8 cellular contexts compared by ENCODE assay signal in the genomic region with DNA sequence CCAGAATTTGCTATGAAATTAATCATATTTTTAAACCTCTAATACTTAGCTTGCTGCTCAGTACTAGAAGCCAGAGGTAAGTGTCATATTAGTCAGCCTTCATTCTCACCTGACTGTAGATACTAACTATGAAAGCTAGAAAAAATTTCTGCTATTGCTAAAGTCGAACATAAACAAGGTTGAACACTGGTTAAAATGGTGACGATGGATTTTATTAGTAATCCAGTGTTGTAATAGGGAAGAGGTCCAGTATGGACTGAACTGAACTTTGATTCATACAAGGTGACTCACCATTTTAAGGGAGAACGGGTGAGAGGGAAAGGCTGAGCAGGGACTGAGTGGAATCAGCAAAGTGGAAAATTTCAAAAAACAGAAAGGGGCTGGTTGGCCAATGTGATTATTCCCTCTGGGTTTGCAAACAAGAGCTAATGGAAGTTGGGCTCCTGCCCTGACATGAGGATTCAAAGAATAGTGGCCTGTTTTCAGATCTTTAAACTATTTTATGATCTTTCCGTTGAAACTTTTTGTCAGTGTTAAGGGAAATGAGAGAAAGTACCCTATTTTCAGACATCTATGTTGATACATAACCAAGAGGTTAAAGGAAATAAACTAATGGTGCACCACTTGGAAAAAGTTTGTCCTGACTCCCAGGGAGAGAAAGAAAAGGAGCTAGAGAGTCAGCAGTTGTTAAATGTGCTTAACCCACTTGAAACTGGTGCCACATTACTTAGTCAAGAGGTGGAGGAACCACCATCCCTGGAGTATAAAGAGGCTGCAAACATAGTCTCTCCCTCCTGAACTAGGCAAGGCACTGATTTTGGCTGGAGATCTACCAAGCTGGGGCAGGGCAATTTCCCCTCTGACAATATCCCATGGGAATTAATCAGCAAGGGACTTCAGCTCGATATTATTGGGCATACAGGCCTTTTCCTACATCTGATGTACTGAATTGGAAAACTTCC. TPM values are rescaled to one million over a fixed set of nuclear protein-coding genes. Genes with fewer than 3 reads are reported as not detected.
DNase-seq lines count a peak whose midpoint lies in the region; ATAC-seq, FAIRE-seq and TF ChIP-seq lines count a peak whose summit lies in the region.

No MANE protein-coding gene starts in this region.

- POLR2A ChIA-PET in K562 (lab: Yijun Ruan, JAX) = interaction anchor here (1.2 kb wide), 1 partner anchor 8 kb away, joined by 3 read pairs; no protein-coding TSS in a partner anchor

- no peak overlapping the region for H3K4me2 ChIP-seq in K562 (ENCODE audit: insufficient read depth, low read length)

- no peaks in the 10 kb centered on the region for H3K79me2 ChIP-seq in K562 (ENCODE audit: control insufficient read depth, insufficient read depth, low read length)

- no peak for TF ChIP-seq RAD21 in K562 (CRISPR knock-in tag; conservative IDR thresholded peaks at IDR 0.05 in 1 of 2, IDR thresholded peaks at IDR 0.05 in 1 of 2)

- in situ Hi-C loops in K562 (cut with MboI) = no loop called here

- H3K4me1 ChIP-seq in K562 (replicated peaks in 1 of 2; ENCODE audit: control insufficient read depth in 2 of 2, insufficient read depth in 2 of 2, low read length in 2 of 2) (peaks cover 0 to 1% of the 10 kb centered on the region in 2 experiments; a peak in 2 of 5 replicates), right cardiac atrium (ENCODE audit: control insufficient read depth, insufficient read depth, low read length) (no peaks in the 10 kb centered on the region), stomach smooth muscle (ENCODE audit: control insufficient read depth, insufficient read depth, low read length) (peaks cover 29% of the 10 kb centered on the region)

- TF ChIP-seq CTCF in K562 (IDR thresholded peaks at IDR 0.05 in 2 of 3, conservative IDR thresholded peaks at IDR 0.05 in 1 of 3; ENCODE audit: insufficient read depth in 2 of 3, low read depth in 1 of 3, low read length in 3 of 3) = no peak

- peak; percentile 97 for DNase-seq in HCEC 1CT
- DNase-seq in K562 (ENCODE audit: extremely low read depth in 1 of 4, low spot score in 3 of 4) = no peak
- DNase-seq in right cardiac atrium = peak in 2 of 3 donors; percentile 47 to 53
- DNase-seq in retina = no peak
- DNase-seq in midbrain (lab: John Stamatoyannopoulos, UW) = no peak
- DNase-seq in NCI-H1092 treated with DMSO at 0.1 percent for 48 hours (lab: John Stamatoyannopoulos, UW) = no peak
- DNase-seq in NCI-H524 (lab: John Stamatoyannopoulos, UW) = no peak

- H3K27me3 ChIP-seq in K562 (ENCODE audit: control insufficient read depth in 2 of 2, insufficient read depth in 2 of 2, low read length in 2 of 2) (no peaks in the 10 kb centered on the region), right cardiac atrium (ENCODE audit: control insufficient read depth, insufficient read depth) (no peaks in the 10 kb centered on the region), stomach smooth muscle (ENCODE audit: control insufficient read depth in 1 of 2, insufficient read depth in 2 of 2, low read length in 2 of 2) (no peaks in the 10 kb centered on the region)

- ATAC-seq in K562 (no peak), right cardiac atrium (peak; percentile 87 to 94)

- no peak for TF ChIP-seq EP300 in K562 (IDR thresholded peaks at IDR 0.05; ENCODE audit: low read length)

- intact Hi-C loops in K562 (cut with micrococcal nuclease) = no loop called here
- intact Hi-C loops in right cardiac atrium (cut with DNase I) = loop anchor here in 1 of 4 donors (5.0 kb wide), 1 partner anchor 96 kb away; no protein-coding TSS in a partner anchor

- no peak for TF ChIP-seq POLR2A in K562 (conservative IDR thresholded peaks at IDR 0.05)

- H3K27ac ChIP-seq in K562 (ENCODE audit: extremely low read depth, low read depth, low read length) = no peak overlapping the region
- H3K27ac ChIP-seq in right cardiac atrium (ENCODE audit: low read length) = peak overlapping the region; percentile 95
- H3K27ac ChIP-seq in stomach smooth muscle (ENCODE audit: low read length) = peak overlapping the region; percentile 56

- H3K9ac ChIP-seq in K562 (ENCODE audit: insufficient read depth in 1 of 2, low read depth in 2 of 2, low read length in 2 of 2) = no peak overlapping the region
- no peak overlapping the region for H3K9ac ChIP-seq in stomach smooth muscle (ENCODE audit: low read length in 2 of 2)

- H3K36me3 ChIP-seq in K562 (ENCODE audit: control insufficient read depth, insufficient read depth, low read length) (no peaks in the 10 kb centered on the region), stomach smooth muscle (ENCODE audit: control insufficient read depth in 2 of 2, insufficient read depth in 2 of 2, low read length in 2 of 2) (no peaks in the 10 kb centered on the region)

- no peaks in the 10 kb centered on the region for H3K9me1 ChIP-seq in K562 (ENCODE audit: control insufficient read depth, insufficient read depth, low read length)

- 27% methylated on average over 5 of the region's 5 CpGs for WGBS in K562 (ENCODE audit: insufficient coverage, low coverage, missing lambda C conversion rate)
- WGBS in right cardiac atrium = 44% methylated on average over 5 of the region's 5 CpGs

- no peaks in the 10 kb centered on the region; the same call in 1 of the 2 replicates for H3K9me3 ChIP-seq in K562 (replicated peaks; ENCODE audit: control insufficient read depth, insufficient read depth, low read depth, low read length)
- H3K9me3 ChIP-seq in right cardiac atrium (ENCODE audit: control insufficient read depth, low read length) = no peaks in the 10 kb centered on the region
- no peaks in the 10 kb centered on the region for H3K9me3 ChIP-seq in stomach smooth muscle (ENCODE audit: control insufficient read depth in 2 of 2, low read length in 2 of 2)

- no peak for FAIRE-seq in K562 (lab: Jason Lieb, UNC)

- H4K20me1 ChIP-seq in K562 (replicated peaks; ENCODE audit: control insufficient read depth, insufficient read depth, low read length) = no peaks in the 10 kb centered on the region

- H3K4me3 ChIP-seq in K562 (no peak overlapping the region), right cardiac atrium (ENCODE audit: low read length) (no peak overlapping the region), stomach smooth muscle (ENCODE audit: low read length in 2 of 2) (peak overlapping the region in 1 of 2 donors; percentile 9)

- H2AFZ ChIP-seq in K562 (ENCODE audit: low read depth, low read length) = 0 out of 2 replicates have a peak overlapping the region, but pooled peaks have one; percentile 1

- CTCF ChIA-PET in K562 (lab: Yijun Ruan, JAX; ENCODE audit: low intra/inter-chr PET ratio) = no interaction called here

- no TSS peak for BruUV-seq in K562 (replicated peaks; lab: Mats Ljungman, UMichigan)

TF ChIP-seq in K562, 482 proteins besides CTCF, POLR2A, EP300 and RAD21 (continues in another document):
- TF ChIP-seq NCOR1 (IDR thresholded peaks at IDR 0.05) (no peak), SMAD3 (CRISPR knock-in tag; conservative IDR thresholded peaks at IDR 0.05) (no peak), ZNF316 (IDR thresholded peaks at IDR 0.05) (0 out of 2 replicates have a peak, but pooled peaks have one; percentile 5)

RNA-seq across cellular contexts. Expression of a gene that starts 15.3 kb away (rescaled TPM):
- total RNA-seq in K562 (2011; cell fraction: chromatin; rRNA removed; ENCODE audit: low replicate concordance) = 36.5 and 72.6 TPM in 2 replicates
- total RNA-seq in K562 (2011; cell fraction: nucleolus; rRNA removed) = 22.3 and 25.3 TPM in 2 replicates
- 38.8 and 56.3 TPM in 2 replicates for total RNA-seq in K562 (2011; cell fraction: nucleoplasm; rRNA removed)
- total RNA-seq in K562 (2014; rRNA removed) (43.5 and 48.7 TPM in 2 replicates), K562 (2014; rRNA removed; fragmentation: Illumina TruSeq; extraction: Trizol) (82.4 and 83.2 TPM in 2 replicates), K562 (2015; rRNA removed; fragmentation: Illumina TruSeq; extraction: Trizol) (63.9 and 67.7 TPM in 2 replicates), K562 (2021) (75.9 and 80.0 TPM in 2 replicates), right cardiac atrium (100 to 1,000 TPM in 3 of 4 donors, 10 to 100 TPM in 1; 51.5 to 176 (median 159) TPM)
- polyA plus RNA-seq in K562 (2011; rRNA removed) (50.5 and 180 TPM in 2 replicates), K562 (2014; fragmentation: Illumina TruSeq; extraction: Trizol) (118 and 119 TPM in 2 replicates), K562 (2014; fragmentation: Nextera tagmentation; extraction: Ambion mirVana) (10 to 100 TPM; 74.3 to 83.8 TPM), K562 (2014; rRNA removed) (86.6 and 88.7 TPM in 2 replicates), right cardiac atrium (99.1 TPM)
- 36.9 and 138 TPM in 2 replicates for polyA plus RNA-seq in K562 (2011; cell fraction: cytosol; rRNA removed)
- polyA plus RNA-seq in K562 (2011; cell fraction: nucleus; rRNA removed) = 29.3 and 50.1 TPM in 2 replicates
- polyA plus RNA-seq in K562 (2012) = 65.7 and 95.2 TPM in 2 replicates
- polyA minus RNA-seq in K562 (2011; rRNA and poly(A)+ RNA removed) = 37.0 and 121 TPM in 2 replicates
- polyA minus RNA-seq in K562 (2011; cell fraction: cytosol; rRNA and poly(A)+ RNA removed) = 9.2 and 47.7 TPM in 2 replicates
- polyA minus RNA-seq in K562 (2011; cell fraction: nucleus; rRNA and poly(A)+ RNA removed) = 23.7 and 26.7 TPM in 2 replicates

RNA-seq across cellular contexts. Expression of a gene that starts 55.7 kb away (rescaled TPM):
- 9.6 and 17.1 TPM in 2 replicates for total RNA-seq in K562 (2011; cell fraction: chromatin; rRNA removed; ENCODE audit: low replicate concordance)
- total RNA-seq in K562 (2011; cell fraction: nucleolus; rRNA removed) = 5.5 and 5.8 TPM in 2 replicates
- total RNA-seq in K562 (2011; cell fraction: nucleoplasm; rRNA removed) = 7.6 and 12.6 TPM in 2 replicates
- total RNA-seq in K562 (2014; rRNA removed) = 13.8 and 15.1 TPM in 2 replicates
- 28.2 and 30.5 TPM in 2 replicates for total RNA-seq in K562 (2014; rRNA removed; fragmentation: Illumina TruSeq; extraction: Trizol)
- total RNA-seq in K562 (2015; rRNA removed; fragmentation: Illumina TruSeq; extraction: Trizol) = 20.4 and 20.8 TPM in 2 replicates
- 29.4 and 31.3 TPM in 2 replicates for total RNA-seq in K562 (2021)
- polyA plus RNA-seq in K562 (2011; rRNA removed) = 27.8 and 74.0 TPM in 2 replicates
- 15.3 and 30.7 TPM in 2 replicates for polyA plus RNA-seq in K562 (2011; cell fraction: cytosol; rRNA removed)
- polyA plus RNA-seq in K562 (2011; cell fraction: nucleus; rRNA removed) = 16.8 and 23.7 TPM in 2 replicates
- 27.7 and 32.2 TPM in 2 replicates for polyA plus RNA-seq in K562 (2012)
- polyA plus RNA-seq in K562 (2014; fragmentation: Illumina TruSeq; extraction: Trizol) = 29.9 and 30.5 TPM in 2 replicates
- 10 to 100 TPM; 49.2 to 59.2 TPM for polyA plus RNA-seq in K562 (2014; fragmentation: Nextera tagmentation; extraction: Ambion mirVana)
- polyA plus RNA-seq in K562 (2014; rRNA removed) = 29.0 and 35.4 TPM in 2 replicates
- 15.3 and 36.2 TPM in 2 replicates for polyA minus RNA-seq in K562 (2011; rRNA and poly(A)+ RNA removed)
- 5.4 and 16.5 TPM in 2 replicates for polyA minus RNA-seq in K562 (2011; cell fraction: cytosol; rRNA and poly(A)+ RNA removed)
- 5.4 and 5.9 TPM in 2 replicates for polyA minus RNA-seq in K562 (2011; cell fraction: nucleus; rRNA and poly(A)+ RNA removed)
- total RNA-seq in right cardiac atrium = 100 to 1,000 TPM in 2 of 4 donors, 10 to 100 TPM in 2; 22.7 to 261 (median 128) TPM
- 52.0 TPM for polyA plus RNA-seq in right cardiac atrium

Comparison
In these comparisons a context has a peak if more than half of its experiments do, and no peak if none do; other contexts are left out.
1. DNase-seq: peak in HCEC 1CT (single experiment) and right cardiac atrium (2 of 3); none in K562 (0 of 4), retina (single experiment), midbrain (single experiment), NCI-H1092 treated with DMSO at 0.1 percent for 48 hours (single experiment) and NCI-H524 (0 of 2).